Comparison of ENCODE assay signal across 24 cellular contexts in the genomic region with DNA sequence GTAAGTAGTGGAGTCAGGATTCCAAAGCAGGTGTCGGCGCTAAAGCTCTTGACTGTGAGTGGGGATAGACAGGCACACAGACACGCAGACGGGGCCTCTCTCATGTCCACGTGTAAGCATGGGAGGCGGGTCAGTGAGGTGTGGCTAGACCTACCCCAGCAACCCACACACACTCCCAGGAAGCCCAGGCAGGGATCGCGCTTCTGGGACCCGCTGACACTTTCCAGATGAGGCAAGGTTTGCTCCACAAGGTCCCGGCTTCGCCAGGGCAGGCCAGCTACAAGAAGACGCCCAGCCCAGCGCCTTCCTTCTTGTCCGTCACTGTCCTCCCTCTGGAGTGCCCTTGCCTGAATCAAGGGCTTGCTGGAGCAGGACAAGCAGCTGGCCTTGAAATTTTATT.
"Had no signal": no experiment of that assay in that cellular context is flagged by ENCODE, and none has a peak within 500 bp of the region (broad histone marks: within the 10 kb centered on the region; RNA-seq: fewer than 3 reads in every experiment).

No MANE protein-coding gene starts in this region.

- DNase-seq: naive B cell; naive thymus-derived CD8-positive, alpha-beta T cell; nucleus accumbens; pancreas; psoas muscle; right cardiac atrium; right lobe of liver; sigmoid colon; small intestine; stimulated activated CD4-positive, alpha-beta T cell treated with anti-CD3 and anti-CD28 coated beads, Interleukin-12 subunit alpha, Interleukin-12 subunit beta, amount 100 ng/mL, for 4 hours; stimulated activated CD4-positive, alpha-beta T cell treated with anti-CD3 and anti-CD28 coated beads, Interleukin-1b, Interleukin-23, amount 100 ng/mL, for 48 hours; stimulated activated CD4-positive, alpha-beta T cell treated with anti-CD3 and anti-CD28 coated beads, Interleukin-4, amount 100 ng/mL, for 1 hour; stimulated activated CD4-positive, alpha-beta T cell treated with anti-CD3 and anti-CD28 coated beads, Interleukin-4, amount 100 ng/mL, for 4 hours; stimulated activated CD8-positive, alpha-beta memory T cell treated with anti-CD3 and anti-CD28 coated beads, Interleukin-4, amount 100 ng/mL, for 48 hours; stimulated activated naive CD4-positive, alpha-beta T cell; stimulated activated naive CD8-positive, alpha-beta T cell treated with anti-CD3 and anti-CD28 coated beads, Interleukin-15, amount 100 ng/mL, for 72 hours; stimulated activated naive CD8-positive, alpha-beta T cell treated with anti-CD3 and anti-CD28 coated beads, Interleukin-15, Interleukin-2, amounts not matched to agents 100 U/mL and 50 U/mL, for 24 hours; substantia nigra; testis; tibial artery; transverse colon; upper lobe of right lung had no signal

- FAIRE-seq: pancreas, small intestine had no signal

- ATAC-seq: naive thymus-derived CD8-positive, alpha-beta T cell; natural killer cell treated with Interleukin-12 subunit alpha and Interleukin-12 subunit beta and Interleukin-15 and Interleukin-18, amount 100 ng/mL, for 72 hours; psoas muscle; right cardiac atrium; right lobe of liver; stimulated activated memory B cell treated with anti-CD40 and anti-IgM and Interleukin-4, amounts not matched to agents 10 μg/mL and 1 μg/mL and 100 μg/mL, for 72 hours; stimulated activated naive CD8-positive, alpha-beta T cell treated with anti-CD3 and anti-CD28 coated beads, Interleukin-15, amount 100 ng/mL, for 72 hours; stimulated activated naive CD8-positive, alpha-beta T cell treated with anti-CD3 and anti-CD28 coated beads, Interleukin-15, Interleukin-2, amounts not matched to agents 100 U/mL and 50 U/mL, for 24 hours; upper lobe of right lung had no signal
